In the genomic region with DNA sequence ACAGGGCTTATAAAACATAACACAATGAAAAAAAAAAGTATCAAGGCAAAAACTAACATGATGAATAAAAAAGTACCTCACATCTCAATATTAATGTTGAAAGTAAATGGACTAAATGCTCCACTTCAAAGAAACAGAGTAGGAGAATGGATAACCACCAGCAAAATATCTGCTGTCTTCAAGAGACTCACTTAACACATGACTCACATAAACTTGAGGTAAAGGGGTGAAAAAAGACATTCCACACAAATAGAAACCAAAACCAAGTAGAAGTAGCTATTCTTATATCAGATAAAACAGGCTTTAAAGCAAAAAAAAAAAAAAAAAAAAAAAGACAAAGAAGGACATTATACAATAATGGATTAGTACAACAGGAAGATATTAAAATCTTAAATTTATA, we compare ENCODE assay signal across 19 cellular contexts.
DNase-seq lines count a peak whose midpoint lies in the region; ATAC-seq lines count a peak whose summit lies in the region.
"Had no signal": no experiment of that assay in that cellular context is flagged by ENCODE, and none has a peak within 500 bp of the region (broad histone marks: within the 10 kb centered on the region; RNA-seq: fewer than 3 reads in every experiment).

No MANE protein-coding gene starts in this region.

- H3K4me3 Mint-ChIP-seq in activated naive CD8-positive, alpha-beta T cell treated with anti-CD3 and anti-CD28 coated beads, Interleukin-2, amount 50 U/mL, for 24 hours = no peak overlapping the region
- H3K4me3 Mint-ChIP-seq: endodermal cell, memory B cell had no signal

- H3K27me3 Mint-ChIP-seq in activated naive CD8-positive, alpha-beta T cell treated with anti-CD3 and anti-CD28 coated beads, Interleukin-2, amount 50 U/mL, for 24 hours = no peaks in the 10 kb centered on the region
- H3K27me3 Mint-ChIP-seq: memory B cell had no signal

- peaks cover 56% of the 10 kb centered on the region for H3K9me3 Mint-ChIP-seq in activated naive CD8-positive, alpha-beta T cell treated with anti-CD3 and anti-CD28 coated beads, Interleukin-2, amount 50 U/mL, for 24 hours

- peak overlapping the region; percentile 12 for H3K27ac Mint-ChIP-seq in activated naive CD8-positive, alpha-beta T cell treated with anti-CD3 and anti-CD28 coated beads, Interleukin-2, amount 50 U/mL, for 24 hours
- H3K27ac Mint-ChIP-seq: endodermal cell, memory B cell had no signal

- H3K4me1 Mint-ChIP-seq in activated naive CD8-positive, alpha-beta T cell treated with anti-CD3 and anti-CD28 coated beads, Interleukin-2, amount 50 U/mL, for 24 hours = peaks cover 12% of the 10 kb centered on the region
- H3K4me1 Mint-ChIP-seq: endodermal cell, memory B cell had no signal

- no peak for DNase-seq in activated naive CD8-positive, alpha-beta T cell treated with anti-CD3 and anti-CD28 coated beads, Interleukin-2, amount 50 U/mL, for 24 hours
- peak; percentile 56 for DNase-seq in kidney tubule cell (ENCODE audit: low spot score)
- DNase-seq in HuH-7 (ENCODE audit: low spot score) = no peak
- no peak for DNase-seq in amniotic stem cell (lab: John Stamatoyannopoulos, UW)
- DNase-seq: activated CD4-positive, alpha-beta T cell treated with anti-CD3 and anti-CD28 coated beads for 48 hours; activated gamma-delta T cell treated with Interleukin-2 at 50 U/mL for 16 hours; endodermal cell; H7; KBM-7; NCI-H1417; NCI-H2227 treated with DMSO at 0.1 percent for 48 hours; SIG-M5; stimulated activated CD4-positive, alpha-beta T cell treated with anti-CD3 and anti-CD28 coated beads, Interleukin-4, amount 100 ng/mL, for 4 hours had no signal

- ATAC-seq in GM18858 (IDR thresholded peaks at IDR 0.05; ENCODE audit: unreplicated experiment) (peak; percentile 55), HG02852 (IDR thresholded peaks at IDR 0.05; ENCODE audit: unreplicated experiment) (peak; percentile 59), HG02798 (IDR thresholded peaks at IDR 0.05; ENCODE audit: poor library complexity, unreplicated experiment) (no peak)
- ATAC-seq in activated naive CD8-positive, alpha-beta T cell treated with anti-CD3 and anti-CD28 coated beads, Interleukin-2, amount 50 U/mL, for 24 hours = peak; percentile 73
- ATAC-seq: gastroesophageal sphincter, sciatic nerve had no signal

- H3K36me3 Mint-ChIP-seq in activated naive CD8-positive, alpha-beta T cell treated with anti-CD3 and anti-CD28 coated beads, Interleukin-2, amount 50 U/mL, for 24 hours (ENCODE audit: low read depth) = peaks cover 68% of the 10 kb centered on the region
